8 cellular contexts compared by ENCODE assay signal in genomic region chr7:2527505-2528464, GRCh38. TPM values are rescaled to one million over a fixed set of nuclear protein-coding genes. Genes with fewer than 3 reads are reported as not detected.
A peak's percentile ranks its signal among the peaks of the same experiment; 100 is the strongest.
DNase-seq lines count a peak whose midpoint lies in the region; ATAC-seq and TF ChIP-seq lines count a peak whose summit lies in the region.

No MANE protein-coding gene starts in this region.

- peak; percentile 19 for ATAC-seq in CD4-positive, alpha-beta T cell (ENCODE audit: poor library complexity)
- ATAC-seq in activated CD8-positive, alpha-beta T cell treated with anti-CD3 and anti-CD28 coated beads for 36 hours = peak; percentile 11
- no peak for ATAC-seq in stimulated activated memory B cell treated with anti-CD40 and anti-IgM and Interleukin-4, amounts not matched to agents 10 μg/mL and 1 μg/mL and 100 μg/mL, for 72 hours
- ATAC-seq in HG03442 (IDR thresholded peaks at IDR 0.05; ENCODE audit: unreplicated experiment) (no peak), HG03039 (IDR thresholded peaks at IDR 0.05; ENCODE audit: unreplicated experiment) (no peak)

- peaks cover 60% of the 10 kb centered on the region for H3K4me1 Mint-ChIP-seq in CD4-positive, alpha-beta T cell (ENCODE audit: low read depth)
- H3K4me1 Mint-ChIP-seq in activated CD8-positive, alpha-beta T cell treated with anti-CD3 and anti-CD28 coated beads for 36 hours (ENCODE audit: low read depth) = peaks cover 63% of the 10 kb centered on the region
- H3K4me1 Mint-ChIP-seq in stimulated activated memory B cell treated with anti-CD40 and anti-IgM and Interleukin-4, amounts not matched to agents 10 μg/mL and 1 μg/mL and 100 μg/mL, for 72 hours = peaks cover 79% of the 10 kb centered on the region

- no peaks in the 10 kb centered on the region for H3K9me3 ChIP-seq in CD4-positive, alpha-beta T cell (ENCODE audit: control insufficient read depth, low read length)
- H3K9me3 ChIP-seq in MG63 = no peaks in the 10 kb centered on the region

- POLR2A ChIA-PET in CD4-positive, alpha-beta T cell (lab: Charles Lee) = interaction anchor here (1.0 to 12.9 kb wide), 6 partner anchors 7 to 31 kb away, joined by 3 to 218 read pairs (median 6); partner anchors contain the start of gene IQCE
- POLR2A ChIA-PET in activated CD8-positive, alpha-beta T cell treated with anti-CD3 and anti-CD28 coated beads for 36 hours (lab: Charles Lee) = interaction anchor here (0.8 to 3.7 kb wide), 6 partner anchors 11 to 53 kb away, joined by 3 to 21 read pairs (median 3); partner anchors contain the start of gene IQCE

- no peaks in the 10 kb centered on the region for H3K36me3 ChIP-seq in MG63

- intact Hi-C loops in CD4-positive, alpha-beta T cell (cut with DNase I, micrococcal nuclease) = loop anchor here (1.0 to 10.0 kb wide), 3 partner anchors 8 to 1293 kb away; partner anchors contain the start of genes BRAT1 (in 1 of the 2), LFNG (in 1 of the 2) and UNCX (in 1 of the 2)
- intact Hi-C loops in activated CD8-positive, alpha-beta T cell treated with anti-CD3 and anti-CD28 coated beads for 36 hours (cut with micrococcal nuclease) = loop anchor here (10.0 kb wide), 2 partner anchors 73 to 123 kb away; partner anchors contain the start of gene CHST12

- H3K4me3 Mint-ChIP-seq in CD4-positive, alpha-beta T cell = peak overlapping the region; percentile 74
- no peak overlapping the region for H3K4me3 Mint-ChIP-seq in activated CD8-positive, alpha-beta T cell treated with anti-CD3 and anti-CD28 coated beads for 36 hours
- peak overlapping the region; percentile 60 for H3K4me3 Mint-ChIP-seq in stimulated activated memory B cell treated with anti-CD40 and anti-IgM and Interleukin-4, amounts not matched to agents 10 μg/mL and 1 μg/mL and 100 μg/mL, for 72 hours

- H3K27ac Mint-ChIP-seq in CD4-positive, alpha-beta T cell = peak overlapping the region; percentile 98
- H3K27ac Mint-ChIP-seq in activated CD8-positive, alpha-beta T cell treated with anti-CD3 and anti-CD28 coated beads for 36 hours = peak overlapping the region; percentile 92
- H3K27ac Mint-ChIP-seq in stimulated activated memory B cell treated with anti-CD40 and anti-IgM and Interleukin-4, amounts not matched to agents 10 μg/mL and 1 μg/mL and 100 μg/mL, for 72 hours = peak overlapping the region; percentile 94

- H3K4me3 ChIP-seq in MG63 = no peak overlapping the region
- H3K4me3 ChIP-seq in fibroblast of pulmonary artery (replicated peaks; ENCODE audit: low read depth, low read length) = no peak overlapping the region

- no peaks in the 10 kb centered on the region for H3K9me3 Mint-ChIP-seq in CD4-positive, alpha-beta T cell
- H3K9me3 Mint-ChIP-seq in activated CD8-positive, alpha-beta T cell treated with anti-CD3 and anti-CD28 coated beads for 36 hours = no peaks in the 10 kb centered on the region
- no peaks in the 10 kb centered on the region for H3K9me3 Mint-ChIP-seq in stimulated activated memory B cell treated with anti-CD40 and anti-IgM and Interleukin-4, amounts not matched to agents 10 μg/mL and 1 μg/mL and 100 μg/mL, for 72 hours

- H3K27ac ChIP-seq in CD4-positive, alpha-beta T cell (ENCODE audit: low read depth, low read length) = peak overlapping the region; percentile 98

- peak in 6 of 10 experiments; percentile 43 to 69 (median 57) for DNase-seq in CD4-positive, alpha-beta T cell
- DNase-seq in MG63 = peak; percentile 79
- peak; percentile 87 for DNase-seq in activated CD8-positive, alpha-beta T cell treated with anti-CD3 and anti-CD28 coated beads for 36 hours
- DNase-seq in fibroblast of pulmonary artery (ENCODE audit: low read depth) = peak; percentile 50
- DNase-seq in foreskin melanocyte = no peak

- H3K27me3 Mint-ChIP-seq in CD4-positive, alpha-beta T cell = no peaks in the 10 kb centered on the region
- H3K27me3 Mint-ChIP-seq in activated CD8-positive, alpha-beta T cell treated with anti-CD3 and anti-CD28 coated beads for 36 hours = no peaks in the 10 kb centered on the region
- H3K27me3 Mint-ChIP-seq in stimulated activated memory B cell treated with anti-CD40 and anti-IgM and Interleukin-4, amounts not matched to agents 10 μg/mL and 1 μg/mL and 100 μg/mL, for 72 hours = no peaks in the 10 kb centered on the region

- H3K36me3 Mint-ChIP-seq in CD4-positive, alpha-beta T cell (ENCODE audit: low read depth) = peaks cover 49% of the 10 kb centered on the region
- peaks cover 24% of the 10 kb centered on the region for H3K36me3 Mint-ChIP-seq in activated CD8-positive, alpha-beta T cell treated with anti-CD3 and anti-CD28 coated beads for 36 hours (ENCODE audit: low read depth)
- H3K36me3 Mint-ChIP-seq in stimulated activated memory B cell treated with anti-CD40 and anti-IgM and Interleukin-4, amounts not matched to agents 10 μg/mL and 1 μg/mL and 100 μg/mL, for 72 hours = peaks cover 21% of the 10 kb centered on the region

- TF ChIP-seq CTCF in CD4-positive, alpha-beta T cell (IDR thresholded peaks at IDR 0.05) = no peak
- TF ChIP-seq CTCF in activated CD8-positive, alpha-beta T cell treated with anti-CD3 and anti-CD28 coated beads for 36 hours (IDR thresholded peaks at IDR 0.05) = no peak
- no peak for TF ChIP-seq CTCF in fibroblast of pulmonary artery (IDR thresholded peaks at IDR 0.05; ENCODE audit: low read length, missing control alignments)

- H3K27me3 ChIP-seq in CD4-positive, alpha-beta T cell (ENCODE audit: control insufficient read depth, insufficient read depth, low read length) = no peaks in the 10 kb centered on the region
- no peaks in the 10 kb centered on the region for H3K27me3 ChIP-seq in MG63

- CTCF ChIA-PET in CD4-positive, alpha-beta T cell (lab: Charles Lee) = interaction anchor here (0.5 to 1.2 kb wide), 2 partner anchors 182 to 319 kb away, joined by 4 read pairs; no protein-coding TSS in a partner anchor
- CTCF ChIA-PET in activated CD8-positive, alpha-beta T cell treated with anti-CD3 and anti-CD28 coated beads for 36 hours (lab: Charles Lee) = interaction anchor here (0.8 to 1.4 kb wide), 3 partner anchors 18 to 76 kb away, joined by 3 to 4 read pairs (median 3); partner anchors contain the start of gene BRAT1

RNA-seq across cellular contexts. Expression of gene LFNG, which starts 8.2 kb away (rescaled TPM):
- 10 to 100 TPM; 96.7 to 99.8 TPM for total RNA-seq in CD4-positive, alpha-beta T cell
- total RNA-seq in MG63 (2014; rRNA removed; shearing (Covaris generic); ENCODE audit: low replicate concordance) = 2.9 and 6.0 TPM in 2 replicates
- 10 to 100 TPM; 50.6 TPM for total RNA-seq in activated CD8-positive, alpha-beta T cell treated with anti-CD3 and anti-CD28 coated beads for 36 hours

RNA-seq across cellular contexts. Expression of gene BRAT1, which starts 27.5 kb away (rescaled TPM):
- 10 to 100 TPM; 24.1 to 24.5 TPM for total RNA-seq in CD4-positive, alpha-beta T cell
- 43.2 and 59.7 TPM in 2 replicates for total RNA-seq in MG63 (2014; rRNA removed; shearing (Covaris generic); ENCODE audit: low replicate concordance)
- total RNA-seq in activated CD8-positive, alpha-beta T cell treated with anti-CD3 and anti-CD28 coated beads for 36 hours = 10 to 100 TPM; 30.9 to 32.6 TPM

RNA-seq across cellular contexts. Expression of gene IQCE, which starts 31.0 kb away (rescaled TPM):
- 1 to 10 TPM; 4.3 to 5.6 TPM for total RNA-seq in CD4-positive, alpha-beta T cell
- total RNA-seq in MG63 (2014; rRNA removed; shearing (Covaris generic); ENCODE audit: low replicate concordance) = 8.6 and 18.2 TPM in 2 replicates
- 1 to 10 TPM; 4.0 to 4.3 TPM for total RNA-seq in activated CD8-positive, alpha-beta T cell treated with anti-CD3 and anti-CD28 coated beads for 36 hours

RNA-seq across cellular contexts. Expression of gene GRIFIN, which starts 51.6 kb away (rescaled TPM):
- total RNA-seq in CD4-positive, alpha-beta T cell = not detected
- total RNA-seq in MG63 (2014; rRNA removed; shearing (Covaris generic); ENCODE audit: low replicate concordance) = not detected in 2 replicates
- total RNA-seq in activated CD8-positive, alpha-beta T cell treated with anti-CD3 and anti-CD28 coated beads for 36 hours = not detected

Comparison
In these comparisons a context has a peak if more than half of its experiments do, and no peak if none do; other contexts are left out.
1. ATAC-seq: peak in CD4-positive, alpha-beta T cell (single experiment) and activated CD8-positive, alpha-beta T cell treated with anti-CD3 and anti-CD28 coated beads for 36 hours (single experiment); none in stimulated activated memory B cell treated with anti-CD40 and anti-IgM and Interleukin-4, amounts not matched to agents 10 μg/mL and 1 μg/mL and 100 μg/mL, for 72 hours (single experiment), HG03442 (single experiment) and HG03039 (single experiment).
2. Peak in every context shown above with its lines, with median percentiles within 50 percentile points of each other: H3K27ac Mint-ChIP-seq.